Comparison of ENCODE assay signal across 9 cellular contexts in the genomic region with DNA sequence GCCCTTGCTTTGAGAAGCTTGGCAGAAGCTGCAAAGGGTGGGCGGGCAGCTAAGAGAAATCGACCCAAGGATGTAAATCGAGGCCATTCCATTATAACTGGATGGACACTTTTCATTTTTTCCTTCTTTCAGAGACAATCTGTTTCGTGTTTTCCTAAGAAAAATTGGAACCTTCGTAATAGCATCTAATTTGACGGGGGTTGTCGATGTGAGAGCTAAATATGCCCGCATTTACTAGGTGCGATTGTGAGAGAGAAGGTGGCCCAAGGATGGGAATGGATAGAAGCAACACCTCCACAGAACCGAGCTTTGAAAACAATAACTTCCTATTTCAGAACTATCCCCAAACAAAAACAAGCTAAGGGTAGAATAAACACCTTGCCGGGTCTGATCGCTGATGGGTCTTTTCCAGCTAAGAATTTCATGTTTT. TPM values are rescaled to one million over a fixed set of nuclear protein-coding genes. Genes with fewer than 3 reads are reported as not detected.
DNase-seq lines count a peak whose midpoint lies in the region; ATAC-seq, FAIRE-seq and TF ChIP-seq lines count a peak whose summit lies in the region.
"Had no signal": no experiment of that assay in that cellular context is flagged by ENCODE, and none has a peak within 500 bp of the region (broad histone marks: within the 10 kb centered on the region; RNA-seq: fewer than 3 reads in every experiment).

No MANE protein-coding gene starts in this region.

- no peak overlapping the region for H3K27ac Mint-ChIP-seq in activated naive CD4-positive, alpha-beta T cell treated with anti-CD3 and anti-CD28 coated beads, Interleukin-2, amount 10 ng/mL, durations not matched to agents 7 days and 5 days
- peak overlapping the region in 1 of 2 donors; percentile 60 for H3K27ac Mint-ChIP-seq in activated naive CD4-positive, alpha-beta T cell treated with anti-CD3 and anti-CD28 coated beads, Interleukin-2, amount 50 U/mL, for 72 hours

- in situ Hi-C loops in GM12878 (cut with MboI) (no loop called here), transverse colon (cut with MboI; ENCODE audit: low pct_ligation_motif_present in 1 of 4, low pct_unique_long_range_greater_than_20kb in 1 of 4, low sequenced_read_pairs in 3 of 4) (no loop called here)

- no peak overlapping the region for H3K9ac ChIP-seq in GM12878 (ENCODE audit: control insufficient read depth, insufficient read depth, low read length)

- TF ChIP-seq CTCF in GM12878 (IDR thresholded peaks at IDR 0.05 in 2 of 3, conservative IDR thresholded peaks at IDR 0.05 in 1 of 3; ENCODE audit: control insufficient read depth in 2 of 3, extremely low read depth in 1 of 3, insufficient read depth in 1 of 3, low read depth in 3 of 3, low read length in 3 of 3) (no peak), transverse colon (IDR thresholded peaks at IDR 0.05) (no peak)

- H3K4me1 Mint-ChIP-seq in activated naive CD4-positive, alpha-beta T cell treated with anti-CD3 and anti-CD28 coated beads, Interleukin-2, amount 10 ng/mL, durations not matched to agents 7 days and 5 days = peaks cover 16% of the 10 kb centered on the region

- intact Hi-C loops in GM12878 (cut with micrococcal nuclease; ENCODE audit: unreplicated experiment) (no loop called here), transverse colon (cut with DNase I; ENCODE audit: low total_unique reads) (no loop called here)

- H3K79me2 ChIP-seq in GM12878 (ENCODE audit: control insufficient read depth, insufficient read depth, low read length) = no peaks in the 10 kb centered on the region

- TF ChIP-seq EP300 in GM12878 (IDR thresholded peaks at IDR 0.05; ENCODE audit: borderline replicate concordance in 1 of 2, control insufficient read depth in 1 of 2, low read depth in 2 of 2, low read length in 2 of 2) (no peak), transverse colon (IDR thresholded peaks at IDR 0.05; ENCODE audit: low read depth) (no peak)

- BruUV-seq in GM12878 (replicated peaks; lab: Mats Ljungman, UMichigan) = no TSS peak

- H3K27me3 ChIP-seq in GM12878 (replicated peaks in 1 of 2; ENCODE audit: control insufficient read depth in 2 of 2, insufficient read depth in 2 of 2, low read length in 1 of 2) (peaks cover 2 to 4% of the 10 kb centered on the region in 2 experiments; a peak in 2 of 4 replicates), transverse colon (no peaks in the 10 kb centered on the region)

- no peak for ATAC-seq in activated naive CD4-positive, alpha-beta T cell treated with anti-CD3 and anti-CD28 coated beads, Interleukin-2, amount 50 U/mL, for 72 hours
- ATAC-seq in GM12878 (no peak), GM18520 (IDR thresholded peaks at IDR 0.05; ENCODE audit: unreplicated experiment) (no peak)

- H2AFZ ChIP-seq in GM12878 (ENCODE audit: control insufficient read depth, low read depth, low read length) = peak overlapping the region; percentile 75

- H3K9me3 ChIP-seq in GM12878 (replicated peaks; ENCODE audit: control insufficient read depth, insufficient read depth, low read length) = no peaks in the 10 kb centered on the region; the same call in 2 of the 3 replicates
- no peaks in the 10 kb centered on the region for H3K9me3 ChIP-seq in mesodermal cell (ENCODE audit: control insufficient read depth, low read length)
- H3K9me3 ChIP-seq in transverse colon = no peaks in the 10 kb centered on the region

- H3K36me3 ChIP-seq in GM12878 (ENCODE audit: control insufficient read depth in 2 of 2, insufficient read depth in 2 of 2, low read length in 1 of 2) (no peaks in the 10 kb centered on the region), mesodermal cell (ENCODE audit: control insufficient read depth, insufficient read depth, low read length) (no peaks in the 10 kb centered on the region), transverse colon (no peaks in the 10 kb centered on the region)

- POLR2A ChIA-PET in GM12878 (lab: Charles Lee) = no interaction called here

- RAD21 ChIA-PET in GM12878 (lab: Charles Lee; ENCODE audit: unreplicated experiment) = interaction anchor here (0.7 kb wide), 1 partner anchor 19 kb away, joined by 3 read pairs; no protein-coding TSS in a partner anchor

- no peak for FAIRE-seq in GM12878 (lab: Jason Lieb, UNC)

- DNase-seq in activated naive CD4-positive, alpha-beta T cell treated with anti-CD3 and anti-CD28 coated beads, Interleukin-2, amount 10 ng/mL, durations not matched to agents 7 days and 5 days = no peak
- no peak for DNase-seq in activated naive CD4-positive, alpha-beta T cell treated with anti-CD3 and anti-CD28 coated beads, Interleukin-2, amount 50 U/mL, for 72 hours (ENCODE audit: low spot score in 2 of 2)
- DNase-seq in GM12878 (ENCODE audit: low read depth, low spot score) = no peak
- DNase-seq in transverse colon = no peak
- DNase-seq in NCI-H510A treated with DMSO at 0.1 percent for 48 hours (lab: John Stamatoyannopoulos, UW) = no peak
- DNase-seq in SIG-M5 (lab: John Stamatoyannopoulos, UW) = no peak

- 0 out of 2 replicates have a peak overlapping the region, but pooled peaks have one; percentile 22 for H3K4me2 ChIP-seq in GM12878 (ENCODE audit: control insufficient read depth, insufficient read depth)

- H3K4me3 ChIP-seq in GM12878 = no peak overlapping the region
- H3K4me3 ChIP-seq in mesodermal cell (ENCODE audit: extremely low read depth, insufficient read depth, low read length, poor library complexity, severe bottlenecking) = peak overlapping the region; percentile 35
- H3K4me3 ChIP-seq in transverse colon = peak overlapping the region; percentile 62 to 77 (median 73)

- no peaks in the 10 kb centered on the region for H3K9me3 Mint-ChIP-seq in activated naive CD4-positive, alpha-beta T cell treated with anti-CD3 and anti-CD28 coated beads, Interleukin-2, amount 10 ng/mL, durations not matched to agents 7 days and 5 days
- H3K9me3 Mint-ChIP-seq in activated naive CD4-positive, alpha-beta T cell treated with anti-CD3 and anti-CD28 coated beads, Interleukin-2, amount 50 U/mL, for 72 hours = no peaks in the 10 kb centered on the region

- SMC1A ChIA-PET in GM12878 (lab: Charles Lee; ENCODE audit: uncharacterized antibody, unreplicated experiment) = interaction anchor here (1.1 to 1.2 kb wide), 2 partner anchors 10 to 48 kb away, joined by 3 read pairs; no protein-coding TSS in a partner anchor

- TF ChIP-seq POLR2A in GM12878 (IDR thresholded peaks at IDR 0.05; ENCODE audit: low read depth, low read length) = no peak
- TF ChIP-seq POLR2A in transverse colon (IDR thresholded peaks at IDR 0.05) = no peak

- no peaks in the 10 kb centered on the region for H4K20me1 ChIP-seq in GM12878 (ENCODE audit: control insufficient read depth, insufficient read depth)

- peaks cover 50% of the 10 kb centered on the region for H3K27me3 Mint-ChIP-seq in activated naive CD4-positive, alpha-beta T cell treated with anti-CD3 and anti-CD28 coated beads, Interleukin-2, amount 10 ng/mL, durations not matched to agents 7 days and 5 days

- TF ChIP-seq RAD21 in GM12878 (IDR thresholded peaks at IDR 0.05; ENCODE audit: insufficient read depth, low read depth, low read length) = no peak

- H3K27ac ChIP-seq in GM12878 (ENCODE audit: control insufficient read depth, insufficient read depth) (no peak overlapping the region), mesodermal cell (ENCODE audit: low read depth, low read length, severe bottlenecking) (no peak overlapping the region), transverse colon (peak overlapping the region; percentile 94 to 99 (median 96))

- H3K4me1 ChIP-seq in GM12878 (ENCODE audit: control insufficient read depth, insufficient read depth, low read length) (no peaks in the 10 kb centered on the region; the same call in 1 of the 2 replicates), mesodermal cell (ENCODE audit: control insufficient read depth, insufficient read depth, low read length, poor library complexity, severe bottlenecking) (peaks cover 6% of the 10 kb centered on the region), transverse colon (peaks cover 42 to 90% (median 85%) of the 10 kb centered on the region in 4 donors)

- CTCF ChIA-PET in activated naive CD4-positive, alpha-beta T cell treated with anti-CD3 and anti-CD28 coated beads, Interleukin-2, amount 10 ng/mL, durations not matched to agents 7 days and 5 days (lab: Charles Lee) = no interaction called here
- CTCF ChIA-PET in GM12878 (lab: Yijun Ruan, JAX) = interaction anchor here (1.1 kb wide), 1 partner anchor 450 kb away, joined by 3 read pairs; no protein-coding TSS in a partner anchor

- H3K4me3 Mint-ChIP-seq in activated naive CD4-positive, alpha-beta T cell treated with anti-CD3 and anti-CD28 coated beads, Interleukin-2, amount 10 ng/mL, durations not matched to agents 7 days and 5 days = peak overlapping the region; percentile 43

- H3K36me3 Mint-ChIP-seq in activated naive CD4-positive, alpha-beta T cell treated with anti-CD3 and anti-CD28 coated beads, Interleukin-2, amount 10 ng/mL, durations not matched to agents 7 days and 5 days = no peaks in the 10 kb centered on the region
- H3K36me3 Mint-ChIP-seq in activated naive CD4-positive, alpha-beta T cell treated with anti-CD3 and anti-CD28 coated beads, Interleukin-2, amount 50 U/mL, for 72 hours = peaks cover 0 to 4% of the 10 kb centered on the region in 2 donors

- WGBS in GM12878 (ENCODE audit: insufficient coverage, insufficient replicate concordance, low lambda C conversion rate, missing lambda C conversion rate) = 70% methylated on average over 12 of the region's 12 CpGs
- WGBS in mesodermal cell (ENCODE audit: insufficient coverage in 2 of 2), 2 experiments = 6 to 15% methylated on average over 6 to 8 of the region's 12 CpGs
- 26 to 37% methylated on average over 8 to 12 of the region's 12 CpGs for WGBS in transverse colon (ENCODE audit: low coverage in 1 of 2), 2 donors

RNA-seq across cellular contexts. Expression of gene HOXA4, which starts 0.8 kb away (rescaled TPM):
- under 1 TPM in 1 of 2 donors, not detected in 1; 0.59 TPM for total RNA-seq in activated naive CD4-positive, alpha-beta T cell treated with anti-CD3 and anti-CD28 coated beads, Interleukin-2, amount 50 U/mL, for 72 hours
- total RNA-seq in GM12878 (2013; cell fraction: nucleolus; rRNA removed) = 0.21 TPM in 1 of 2 replicates, not detected in the other
- total RNA-seq in GM12878 (2014; rRNA removed) = not detected in 2 replicates
- not detected in 2 replicates for total RNA-seq in GM12878 (2014; rRNA removed; fragmentation: Illumina TruSeq; extraction: Trizol)
- total RNA-seq in GM12878 (2021) = not detected in 2 replicates
- not detected for polyA plus RNA-seq in GM12878 (2011; ENCODE audit: low read depth)
- polyA plus RNA-seq in GM12878 (2011; rRNA removed) = 0.07 and 0.26 TPM in 2 replicates
- 0.06 TPM in 1 of 2 replicates, not detected in the other for polyA plus RNA-seq in GM12878 (2011; cell fraction: cytosol; rRNA removed)
- polyA plus RNA-seq in GM12878 (2011; cell fraction: nucleus; rRNA removed) = 0.75 and 0.79 TPM in 2 replicates
- not detected in 2 replicates for polyA plus RNA-seq in GM12878 (2012)
- polyA plus RNA-seq in GM12878 (2014; fragmentation: Illumina TruSeq; extraction: Trizol) = not detected in 2 replicates
- polyA plus RNA-seq in GM12878 (2014; fragmentation: Nextera tagmentation; extraction: Ambion mirVana) = not detected
- not detected in 2 replicates for polyA plus RNA-seq in GM12878 (2014; rRNA removed)
- polyA plus RNA-seq in GM12878 (2016; fragmentation: Nextera tagmentation; extraction: Ambion mirVana) = not detected
- not detected in 2 replicates for polyA minus RNA-seq in GM12878 (2011; rRNA and poly(A)+ RNA removed)
- not detected in 2 replicates for polyA minus RNA-seq in GM12878 (2011; cell fraction: cytosol; rRNA and poly(A)+ RNA removed)
- not detected in 2 replicates for polyA minus RNA-seq in GM12878 (2011; cell fraction: nucleus; rRNA and poly(A)+ RNA removed)
- 2.1 TPM for polyA plus RNA-seq in mesodermal cell (2013, experiment 1 of 2)
- polyA plus RNA-seq in mesodermal cell (2013, experiment 2 of 2) = 2.3 TPM
- total RNA-seq in transverse colon = 10 to 100 TPM in 2 of 4 donors, 1 to 10 TPM in 2; 3.5 to 42.4 (median 10.6) TPM

RNA-seq across cellular contexts. Expression of gene HOXA5, which starts 12.1 kb away (rescaled TPM):
- not detected for total RNA-seq in activated naive CD4-positive, alpha-beta T cell treated with anti-CD3 and anti-CD28 coated beads, Interleukin-2, amount 50 U/mL, for 72 hours
- 0.23 TPM in 1 of 2 replicates, not detected in the other for total RNA-seq in GM12878 (2013; cell fraction: nucleolus; rRNA removed)
- total RNA-seq in GM12878 (2014; rRNA removed) (not detected in 2 replicates), GM12878 (2014; rRNA removed; fragmentation: Illumina TruSeq; extraction: Trizol) (not detected in 2 replicates), GM12878 (2021) (0.13 TPM in 1 of 2 replicates, not detected in the other), transverse colon (10 to 100 TPM; 18.3 to 89.8 (median 31.6) TPM)
- polyA plus RNA-seq in GM12878 (2011; ENCODE audit: low read depth) = not detected
- polyA plus RNA-seq in GM12878 (2011; rRNA removed) (0.05 and 0.29 TPM in 2 replicates), GM12878 (2014; fragmentation: Illumina TruSeq; extraction: Trizol) (not detected in 2 replicates), GM12878 (2014; fragmentation: Nextera tagmentation; extraction: Ambion mirVana) (not detected), GM12878 (2014; rRNA removed) (not detected in 2 replicates), GM12878 (2016; fragmentation: Nextera tagmentation; extraction: Ambion mirVana) (not detected)
- 0.10 TPM in 2 replicates for polyA plus RNA-seq in GM12878 (2011; cell fraction: cytosol; rRNA removed)
- polyA plus RNA-seq in GM12878 (2011; cell fraction: nucleus; rRNA removed) = 0.27 and 0.54 TPM in 2 replicates
- not detected in 2 replicates for polyA plus RNA-seq in GM12878 (2012)
- not detected in 2 replicates for polyA minus RNA-seq in GM12878 (2011; rRNA and poly(A)+ RNA removed)
- not detected in 2 replicates for polyA minus RNA-seq in GM12878 (2011; cell fraction: cytosol; rRNA and poly(A)+ RNA removed)
- polyA minus RNA-seq in GM12878 (2011; cell fraction: nucleus; rRNA and poly(A)+ RNA removed) = not detected in 2 replicates
- polyA plus RNA-seq in mesodermal cell (2013, experiment 1 of 2) = 5.5 TPM
- 4.9 TPM for polyA plus RNA-seq in mesodermal cell (2013, experiment 2 of 2)

RNA-seq across cellular contexts. Expression of gene HOXA6, which starts 16.2 kb away (rescaled TPM):
- total RNA-seq in activated naive CD4-positive, alpha-beta T cell treated with anti-CD3 and anti-CD28 coated beads, Interleukin-2, amount 50 U/mL, for 72 hours = under 1 TPM in 1 of 2 donors, not detected in 1; 0.31 TPM
- not detected in 2 replicates for total RNA-seq in GM12878 (2013; cell fraction: nucleolus; rRNA removed)
- not detected in 2 replicates for total RNA-seq in GM12878 (2014; rRNA removed)
- total RNA-seq in GM12878 (2014; rRNA removed; fragmentation: Illumina TruSeq; extraction: Trizol) = not detected in 2 replicates
- total RNA-seq in GM12878 (2021) = not detected in 2 replicates
- polyA plus RNA-seq in GM12878 (2011; ENCODE audit: low read depth) = not detected
- polyA plus RNA-seq in GM12878 (2011; rRNA removed) = 0.08 TPM in 1 of 2 replicates, not detected in the other
- polyA plus RNA-seq in GM12878 (2011; cell fraction: cytosol; rRNA removed) = 0.10 and 0.13 TPM in 2 replicates
- polyA plus RNA-seq in GM12878 (2011; cell fraction: nucleus; rRNA removed) = 0.93 and 1.1 TPM in 2 replicates
- polyA plus RNA-seq in GM12878 (2012) = not detected in 2 replicates
- not detected in 2 replicates for polyA plus RNA-seq in GM12878 (2014; fragmentation: Illumina TruSeq; extraction: Trizol)
- polyA plus RNA-seq in GM12878 (2014; fragmentation: Nextera tagmentation; extraction: Ambion mirVana) = not detected
- polyA plus RNA-seq in GM12878 (2014; rRNA removed) = not detected in 2 replicates
- polyA plus RNA-seq in GM12878 (2016; fragmentation: Nextera tagmentation; extraction: Ambion mirVana) = not detected
- polyA minus RNA-seq in GM12878 (2011; rRNA and poly(A)+ RNA removed) = 0.67 TPM in 1 of 2 replicates, not detected in the other
- polyA minus RNA-seq in GM12878 (2011; cell fraction: cytosol; rRNA and poly(A)+ RNA removed) = not detected in 2 replicates
- polyA minus RNA-seq in GM12878 (2011; cell fraction: nucleus; rRNA and poly(A)+ RNA removed) = 0.97 and 1.4 TPM in 2 replicates
- polyA plus RNA-seq in mesodermal cell (2013, experiment 1 of 2) = 4.2 TPM
- 2.2 TPM for polyA plus RNA-seq in mesodermal cell (2013, experiment 2 of 2)
- total RNA-seq in transverse colon = 10 to 100 TPM; 12.9 to 27.8 (median 17.3) TPM

RNA-seq across cellular contexts. Expression of gene HOXA3, which starts 21.0 kb away (rescaled TPM):
- total RNA-seq in activated naive CD4-positive, alpha-beta T cell treated with anti-CD3 and anti-CD28 coated beads, Interleukin-2, amount 50 U/mL, for 72 hours = not detected
- total RNA-seq in GM12878 (2013; cell fraction: nucleolus; rRNA removed) = not detected in 2 replicates
- not detected in 2 replicates for total RNA-seq in GM12878 (2014; rRNA removed)
- total RNA-seq in GM12878 (2014; rRNA removed; fragmentation: Illumina TruSeq; extraction: Trizol) = not detected in 2 replicates
- 0.08 TPM in 1 of 2 replicates, not detected in the other for total RNA-seq in GM12878 (2021)
- not detected for polyA plus RNA-seq in GM12878 (2011; ENCODE audit: low read depth)
- 0.05 and 0.13 TPM in 2 replicates for polyA plus RNA-seq in GM12878 (2011; rRNA removed)
- polyA plus RNA-seq in GM12878 (2011; cell fraction: cytosol; rRNA removed) = 0.02 TPM in 1 of 2 replicates, not detected in the other
- 0.06 and 0.13 TPM in 2 replicates for polyA plus RNA-seq in GM12878 (2011; cell fraction: nucleus; rRNA removed)
- not detected in 2 replicates for polyA plus RNA-seq in GM12878 (2012)
- polyA plus RNA-seq in GM12878 (2014; fragmentation: Illumina TruSeq; extraction: Trizol) = not detected in 2 replicates
- polyA plus RNA-seq in GM12878 (2014; fragmentation: Nextera tagmentation; extraction: Ambion mirVana) = not detected
- not detected in 2 replicates for polyA plus RNA-seq in GM12878 (2014; rRNA removed)
- not detected for polyA plus RNA-seq in GM12878 (2016; fragmentation: Nextera tagmentation; extraction: Ambion mirVana)
- not detected in 2 replicates for polyA minus RNA-seq in GM12878 (2011; rRNA and poly(A)+ RNA removed)
- polyA minus RNA-seq in GM12878 (2011; cell fraction: cytosol; rRNA and poly(A)+ RNA removed) = not detected in 2 replicates
- not detected in 2 replicates for polyA minus RNA-seq in GM12878 (2011; cell fraction: nucleus; rRNA and poly(A)+ RNA removed)
- polyA plus RNA-seq in mesodermal cell (2013, experiment 1 of 2) = 7.0 TPM
- 5.9 TPM for polyA plus RNA-seq in mesodermal cell (2013, experiment 2 of 2)
- 10 to 100 TPM; 14.1 to 27.3 (median 15.7) TPM for total RNA-seq in transverse colon

RNA-seq across cellular contexts. Expression of gene HOXA7, which starts 25.1 kb away (rescaled TPM):
- not detected for total RNA-seq in activated naive CD4-positive, alpha-beta T cell treated with anti-CD3 and anti-CD28 coated beads, Interleukin-2, amount 50 U/mL, for 72 hours
- total RNA-seq in GM12878 (2013; cell fraction: nucleolus; rRNA removed) = not detected in 2 replicates
- not detected in 2 replicates for total RNA-seq in GM12878 (2014; rRNA removed)
- not detected in 2 replicates for total RNA-seq in GM12878 (2014; rRNA removed; fragmentation: Illumina TruSeq; extraction: Trizol)
- total RNA-seq in GM12878 (2021) = not detected in 2 replicates
- polyA plus RNA-seq in GM12878 (2011; ENCODE audit: low read depth) = not detected
- not detected in 2 replicates for polyA plus RNA-seq in GM12878 (2011; rRNA removed)
- not detected in 2 replicates for polyA plus RNA-seq in GM12878 (2011; cell fraction: cytosol; rRNA removed)
- polyA plus RNA-seq in GM12878 (2011; cell fraction: nucleus; rRNA removed) = not detected in 2 replicates
- polyA plus RNA-seq in GM12878 (2012) = not detected in 2 replicates
- not detected in 2 replicates for polyA plus RNA-seq in GM12878 (2014; fragmentation: Illumina TruSeq; extraction: Trizol)
- not detected for polyA plus RNA-seq in GM12878 (2014; fragmentation: Nextera tagmentation; extraction: Ambion mirVana)
- not detected in 2 replicates for polyA plus RNA-seq in GM12878 (2014; rRNA removed)
- not detected for polyA plus RNA-seq in GM12878 (2016; fragmentation: Nextera tagmentation; extraction: Ambion mirVana)
- polyA minus RNA-seq in GM12878 (2011; rRNA and poly(A)+ RNA removed) = not detected in 2 replicates
- not detected in 2 replicates for polyA minus RNA-seq in GM12878 (2011; cell fraction: cytosol; rRNA and poly(A)+ RNA removed)
- not detected in 2 replicates for polyA minus RNA-seq in GM12878 (2011; cell fraction: nucleus; rRNA and poly(A)+ RNA removed)
- 2.8 TPM for polyA plus RNA-seq in mesodermal cell (2013, experiment 1 of 2)
- 3.2 TPM for polyA plus RNA-seq in mesodermal cell (2013, experiment 2 of 2)
- total RNA-seq in transverse colon = 10 to 100 TPM in 3 of 4 donors, 1 to 10 TPM in 1; 7.0 to 22.9 (median 12.8) TPM
- total RNA-seq: SK-MEL-5 had no signal

Comparison
In these comparisons a context has a peak if more than half of its experiments do, and no peak if none do; other contexts are left out.
1. H3K27ac ChIP-seq: peak in transverse colon (4 of 4); none in GM12878 (single experiment) and mesodermal cell (single experiment).
2. RNA of gene HOXA5, which starts 12.1 kb away (total RNA-seq): 18.3 to 89.8 TPM in transverse colon; not detected in activated naive CD4-positive, alpha-beta T cell treated with anti-CD3 and anti-CD28 coated beads, Interleukin-2, amount 50 U/mL, for 72 hours and 0.13 to 0.23 TPM in GM12878; every median in the first group is over 10 times any median in the second.
3. RNA of gene HOXA6, which starts 16.2 kb away (total RNA-seq): 12.9 to 27.8 TPM in transverse colon; 0.31 TPM in activated naive CD4-positive, alpha-beta T cell treated with anti-CD3 and anti-CD28 coated beads, Interleukin-2, amount 50 U/mL, for 72 hours and not detected in GM12878; every median in the first group is over 10 times any median in the second.